In genomic region chr19:2207991-2208860, GRCh38 we compare ENCODE assay signal across 9 cellular contexts. TPM values are rescaled to one million over a fixed set of nuclear protein-coding genes. Genes with fewer than 3 reads are reported as not detected.
DNase-seq lines count a peak whose midpoint lies in the region; ATAC-seq and TF ChIP-seq lines count a peak whose summit lies in the region.
"Had no signal": no experiment of that assay in that cellular context is flagged by ENCODE, and none has a peak within 500 bp of the region (broad histone marks: within the 10 kb centered on the region; RNA-seq: fewer than 3 reads in every experiment).

No MANE protein-coding gene starts in this region.

- H3K4me3 ChIP-seq in GM06990 (replicated peaks; ENCODE audit: low read depth, low read length) (no peak overlapping the region), skeletal muscle tissue (ENCODE audit: low read length in 3 of 3) (no peak overlapping the region)

- DNase-seq in GM06990 (ENCODE audit: extremely low read depth, insufficient read length) (no peak), fibroblast of the conjunctiva (ENCODE audit: low read depth) (peak; percentile 53), RKO (ENCODE audit: low spot score) (no peak), NCI-H1436 treated with DMSO at 0.1 percent for 48 hours (lab: John Stamatoyannopoulos, UW) (no peak)

- H3K36me3 ChIP-seq in GM06990 (ENCODE audit: control insufficient read depth, insufficient read depth, low read length) = peaks cover 45% of the 10 kb centered on the region
- peaks cover 40 to 66% (median 50%) of the 10 kb centered on the region in 3 donors for H3K36me3 ChIP-seq in skeletal muscle tissue (ENCODE audit: control insufficient read depth in 3 of 3, insufficient read depth in 3 of 3, low read length in 3 of 3)

- H3K27me3 ChIP-seq in GM06990 (replicated peaks; ENCODE audit: control insufficient read depth, insufficient read depth, low read length) (no peaks in the 10 kb centered on the region), skeletal muscle tissue (ENCODE audit: control insufficient read depth in 3 of 3, insufficient read depth in 3 of 3, low read length in 3 of 3) (no peaks in the 10 kb centered on the region)

- H3K4me1 ChIP-seq in skeletal muscle tissue (ENCODE audit: control insufficient read depth in 3 of 3, insufficient read depth in 3 of 3, low read length in 3 of 3) = peaks cover 0 to 14% (median 8%) of the 10 kb centered on the region in 3 donors

- no peaks in the 10 kb centered on the region for H3K9me3 ChIP-seq in skeletal muscle tissue (ENCODE audit: control insufficient read depth in 3 of 3, low read length in 3 of 3)

- ATAC-seq in HG03565 (IDR thresholded peaks at IDR 0.05; ENCODE audit: unreplicated experiment) (no peak), HG03025 (IDR thresholded peaks at IDR 0.05; ENCODE audit: low FRiP score, unreplicated experiment) (no peak)

- peak; percentile 37 for TF ChIP-seq CTCF in GM06990 (IDR thresholded peaks at IDR 0.05; ENCODE audit: insufficient read depth, low read length, poor library complexity, severe bottlenecking)

- H3K27ac ChIP-seq in skeletal muscle tissue (ENCODE audit: low read depth, low read length) = peak overlapping the region; percentile 19

- H3K9ac ChIP-seq in skeletal muscle tissue (ENCODE audit: low read depth in 1 of 3, low read length in 3 of 3) = no peak overlapping the region

TF ChIP-seq in PFSK-1, 5 proteins besides CTCF, POLR2A, EP300 and RAD21:
- TF ChIP-seq TAF1 (IDR thresholded peaks at IDR 0.05; ENCODE audit: borderline replicate concordance, insufficient read depth, low read length) (no peak), FOXP2 (optimal IDR thresholded peaks at IDR 0.05; ENCODE audit: borderline replicate concordance, extremely low read depth, extremely low read length, insufficient read depth) (peak; percentile 75), REST (IDR thresholded peaks at IDR 0.05; ENCODE audit: insufficient read depth in 1 of 2, low read depth in 2 of 2, low read length in 2 of 2) (no peak), POLR2AphosphoS5 (IDR thresholded peaks at IDR 0.05; ENCODE audit: low read depth, low read length) (no peak), SIN3A (IDR thresholded peaks at IDR 0.05; ENCODE audit: borderline replicate concordance, insufficient read depth, low read length) (no peak)

RNA-seq across cellular contexts. Expression of gene PLEKHJ1, which starts 27.9 kb away (rescaled TPM):
- 111 TPM for polyA plus RNA-seq in PFSK-1 (2012; ENCODE audit: insufficient read length, low read depth)
- 63.2 TPM for total RNA-seq in skeletal muscle tissue

RNA-seq across cellular contexts. Expression of gene SF3A2, which starts 28.4 kb away (rescaled TPM):
- 195 TPM for polyA plus RNA-seq in PFSK-1 (2012; ENCODE audit: insufficient read length, low read depth)
- total RNA-seq in skeletal muscle tissue = 37.6 TPM

RNA-seq across cellular contexts. Expression of gene AMH, which starts 40.9 kb away (rescaled TPM):
- polyA plus RNA-seq in PFSK-1 (2012; ENCODE audit: insufficient read length, low read depth) = 47.2 TPM
- total RNA-seq in skeletal muscle tissue = 0.52 TPM

RNA-seq across cellular contexts. Expression of gene DOT1L, which starts 44.5 kb away (rescaled TPM):
- polyA plus RNA-seq in PFSK-1 (2012; ENCODE audit: insufficient read length, low read depth) = 52.0 TPM
- total RNA-seq in skeletal muscle tissue = 5.7 TPM

RNA-seq across cellular contexts. Expression of gene JSRP1, which starts 48.0 kb away (rescaled TPM):
- not detected for polyA plus RNA-seq in PFSK-1 (2012; ENCODE audit: insufficient read length, low read depth)
- 79.3 TPM for total RNA-seq in skeletal muscle tissue
- total RNA-seq: renal cortical epithelial cell had no signal
